Comparison of ENCODE assay signal across 24 cellular contexts in the genomic region with DNA sequence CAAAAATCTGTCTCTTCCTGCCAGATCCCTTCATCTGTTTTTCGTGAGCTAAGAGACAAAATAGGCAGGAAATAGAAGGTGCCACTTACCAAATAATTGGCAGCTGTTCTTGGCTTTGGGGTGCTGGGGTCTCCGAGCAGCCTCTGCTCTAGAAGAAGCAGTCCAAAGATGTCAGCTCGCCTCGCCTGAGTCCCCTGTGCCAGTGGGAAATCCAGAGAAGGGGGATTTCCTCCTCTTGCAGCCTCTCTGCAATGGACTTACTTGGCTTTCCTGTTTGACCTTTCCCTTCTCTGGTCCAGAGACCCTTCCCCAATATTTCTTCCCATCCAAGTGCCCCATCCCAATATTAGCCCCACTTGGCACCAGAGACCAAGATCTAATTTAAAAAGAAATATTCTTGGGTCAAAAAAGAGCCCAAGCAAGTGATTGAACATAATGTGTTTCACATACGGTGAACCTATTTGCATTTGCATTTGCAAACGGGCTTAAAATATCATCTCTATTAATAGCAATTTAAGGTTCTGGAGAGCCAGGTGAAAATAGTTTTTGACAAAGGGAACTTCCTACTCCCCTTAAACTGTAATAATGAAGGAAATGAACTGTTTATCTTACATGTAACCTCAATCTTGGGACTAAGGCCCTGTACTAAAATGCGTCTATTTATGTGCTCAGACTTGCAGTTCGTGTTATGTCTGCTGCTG. TPM values are rescaled to one million over a fixed set of nuclear protein-coding genes. Genes with fewer than 3 reads are reported as not detected.
DNase-seq lines count a peak whose midpoint lies in the region; ATAC-seq and TF ChIP-seq lines count a peak whose summit lies in the region.
"Had no signal": no experiment of that assay in that cellular context is flagged by ENCODE, and none has a peak within 500 bp of the region (broad histone marks: within the 10 kb centered on the region; RNA-seq: fewer than 3 reads in every experiment).

No MANE protein-coding gene starts in this region.

- CTCF ChIA-PET in activated B cell treated with CpG ODN at 0.5 μM for 24 hours (lab: Charles Lee), result interaction anchor here (0.8 to 2.0 kb wide), 6 partner anchors 14 to 195 kb away, joined by 3 to 12 read pairs (median 8); a partner anchor contains a TSS

- TF ChIP-seq CTCF in activated B cell treated with CpG ODN at 0.5 μM for 24 hours (IDR thresholded peaks at IDR 0.05), result no peak

- no peaks in the 10 kb centered on the region for H3K9me3 Mint-ChIP-seq in activated naive CD8-positive, alpha-beta T cell treated with anti-CD3 and anti-CD28 coated beads, Interleukin-2, amount 50 U/mL, for 24 hours
- no peaks in the 10 kb centered on the region for H3K9me3 Mint-ChIP-seq in activated naive CD8-positive, alpha-beta T cell treated with anti-CD3 and anti-CD28 coated beads for 36 hours
- H3K9me3 Mint-ChIP-seq in activated B cell treated with CpG ODN at 0.5 μM for 24 hours, result no peaks in the 10 kb centered on the region

- no peak for ATAC-seq in activated naive CD8-positive, alpha-beta T cell treated with anti-CD3 and anti-CD28 coated beads, Interleukin-2, amount 50 U/mL, for 24 hours
- ATAC-seq in GM18505 (IDR thresholded peaks at IDR 0.05; ENCODE audit: unreplicated experiment) (no peak), activated B cell treated with CpG ODN at 0.5 μM for 24 hours (ENCODE audit: low read depth) (no peak), GM18861 (IDR thresholded peaks at IDR 0.05; ENCODE audit: unreplicated experiment) (no peak)
- ATAC-seq: left colon, right cardiac atrium had no signal

- POLR2A ChIA-PET in activated B cell treated with CpG ODN at 0.5 μM for 24 hours (lab: Charles Lee), result interaction anchor here (0.5 to 4.3 kb wide), 16 partner anchors 8 to 532 kb away, joined by 3 to 35 read pairs (median 7); a partner anchor contains a TSS

- no peaks in the 10 kb centered on the region for H3K36me3 Mint-ChIP-seq in activated naive CD8-positive, alpha-beta T cell treated with anti-CD3 and anti-CD28 coated beads, Interleukin-2, amount 50 U/mL, for 24 hours (ENCODE audit: low read depth)
- H3K36me3 Mint-ChIP-seq in activated naive CD8-positive, alpha-beta T cell treated with anti-CD3 and anti-CD28 coated beads for 36 hours, result no peaks in the 10 kb centered on the region
- peaks cover 12% of the 10 kb centered on the region for H3K36me3 Mint-ChIP-seq in activated B cell treated with CpG ODN at 0.5 μM for 24 hours (ENCODE audit: low read depth)
- H3K36me3 Mint-ChIP-seq: activated naive CD4-positive, alpha-beta T cell treated with anti-CD3 and anti-CD28 coated beads, Interleukin-2, amount 50 U/mL, for 72 hours; CD4-positive, alpha-beta memory T cell had no signal

- peak overlapping the region; percentile 75 for H3K4me3 Mint-ChIP-seq in activated naive CD8-positive, alpha-beta T cell treated with anti-CD3 and anti-CD28 coated beads, Interleukin-2, amount 50 U/mL, for 24 hours
- H3K4me3 Mint-ChIP-seq in activated naive CD8-positive, alpha-beta T cell treated with anti-CD3 and anti-CD28 coated beads for 36 hours, result no peak overlapping the region
- H3K4me3 Mint-ChIP-seq in activated B cell treated with CpG ODN at 0.5 μM for 24 hours, result peak overlapping the region; percentile 85

- TF ChIP-seq POLR2A in GM18505 (IDR thresholded peaks at IDR 0.05; ENCODE audit: borderline replicate concordance, extremely low read depth, insufficient read depth, insufficient read length), result peak; percentile 10

- DNase-seq in activated naive CD8-positive, alpha-beta T cell treated with anti-CD3 and anti-CD28 coated beads, Interleukin-2, amount 50 U/mL, for 24 hours, result no peak
- no peak for DNase-seq in activated naive CD8-positive, alpha-beta T cell treated with anti-CD3 and anti-CD28 coated beads for 36 hours
- DNase-seq in activated B cell treated with CpG ODN at 0.5 μM for 24 hours (no peak), NCI-H510A (lab: John Stamatoyannopoulos, UW) (no peak)
- DNase-seq in stimulated activated CD4-positive, alpha-beta T cell treated with anti-CD3 and anti-CD28 coated beads, Interleukin-4, amount 100 ng/mL, for 4 hours, result no peak
- DNase-seq: activated T-cell treated with anti-CD3 and anti-CD28 coated beads, Interleukin-2, amount 50 U/mL, for 72 hours; CD4-positive, alpha-beta memory T cell; cerebellar nuclear complex; left colon; mesendoderm; naive thymus-derived CD4-positive, alpha-beta T cell; NCI-H1092 treated with DMSO at 0.1 percent for 48 hours; NCI-H1930; right cardiac atrium; WERI-Rb-1 had no signal

- peaks cover 31% of the 10 kb centered on the region for H3K4me1 Mint-ChIP-seq in activated naive CD8-positive, alpha-beta T cell treated with anti-CD3 and anti-CD28 coated beads, Interleukin-2, amount 50 U/mL, for 24 hours
- H3K4me1 Mint-ChIP-seq in activated naive CD8-positive, alpha-beta T cell treated with anti-CD3 and anti-CD28 coated beads for 36 hours, result peaks cover 8% of the 10 kb centered on the region
- H3K4me1 Mint-ChIP-seq in activated B cell treated with CpG ODN at 0.5 μM for 24 hours, result peaks cover 98% of the 10 kb centered on the region

- peak overlapping the region; percentile 64 for H3K27ac Mint-ChIP-seq in activated naive CD8-positive, alpha-beta T cell treated with anti-CD3 and anti-CD28 coated beads, Interleukin-2, amount 50 U/mL, for 24 hours
- H3K27ac Mint-ChIP-seq in activated naive CD8-positive, alpha-beta T cell treated with anti-CD3 and anti-CD28 coated beads for 36 hours, result no peak overlapping the region
- H3K27ac Mint-ChIP-seq in activated B cell treated with CpG ODN at 0.5 μM for 24 hours, result peak overlapping the region; percentile 94
- H3K27ac Mint-ChIP-seq: activated naive CD4-positive, alpha-beta T cell treated with anti-CD3 and anti-CD28 coated beads, Interleukin-2, amount 50 U/mL, for 72 hours; activated T-cell treated with anti-CD3 and anti-CD28 coated beads, Interleukin-2, amount 50 U/mL, for 72 hours had no signal

- peaks cover 9% of the 10 kb centered on the region for H3K27me3 Mint-ChIP-seq in activated naive CD8-positive, alpha-beta T cell treated with anti-CD3 and anti-CD28 coated beads, Interleukin-2, amount 50 U/mL, for 24 hours
- peaks cover 22% of the 10 kb centered on the region for H3K27me3 Mint-ChIP-seq in activated naive CD8-positive, alpha-beta T cell treated with anti-CD3 and anti-CD28 coated beads for 36 hours
- no peaks in the 10 kb centered on the region for H3K27me3 Mint-ChIP-seq in activated B cell treated with CpG ODN at 0.5 μM for 24 hours

- intact Hi-C loops in activated B cell treated with CpG ODN at 0.5 μM for 24 hours (cut with micrococcal nuclease), result loop anchor here (10.0 kb wide), 1 partner anchor 496 kb away; a partner anchor contains a TSS

RNA-seq across cellular contexts. Expression of a gene that starts 23.2 kb away (rescaled TPM):
- under 1 TPM; 0.08 to 0.12 TPM for total RNA-seq in activated naive CD8-positive, alpha-beta T cell treated with anti-CD3 and anti-CD28 coated beads for 36 hours
- total RNA-seq in activated B cell treated with CpG ODN at 0.5 μM for 24 hours, result 31.2 and 31.7 TPM in 2 replicates
- total RNA-seq: epithelial cell of proximal tubule, fibroblast of villous mesenchyme, G401, LHCN-M2, osteocyte, SJSA1 had no signal

RNA-seq across cellular contexts. Expression of a gene that starts 56.3 kb away (rescaled TPM):
- not detected for total RNA-seq in activated naive CD8-positive, alpha-beta T cell treated with anti-CD3 and anti-CD28 coated beads for 36 hours
- total RNA-seq in activated B cell treated with CpG ODN at 0.5 μM for 24 hours, result 1.3 and 1.4 TPM in 2 replicates
- total RNA-seq: activated naive CD4-positive, alpha-beta T cell treated with anti-CD3 and anti-CD28 coated beads, Interleukin-2, amount 50 U/mL, for 72 hours; CD4-positive, alpha-beta memory T cell; fibroblast of villous mesenchyme; G401; LHCN-M2; osteocyte; right cardiac atrium; SJSA1 had no signal

Comparison
In these comparisons a context has a peak if more than half of its experiments do, and no peak if none do; other contexts are left out.
1. RNA of a gene that starts 23.2 kb away (total RNA-seq): 31.2 to 31.7 TPM in activated B cell treated with CpG ODN at 0.5 μM for 24 hours; 0.08 to 0.12 TPM in activated naive CD8-positive, alpha-beta T cell treated with anti-CD3 and anti-CD28 coated beads for 36 hours; every median in the first group is over 10 times any median in the second.